In genomic region chr6:36824262-36824661, GRCh38 we compare ENCODE assay signal across 25 cellular contexts. TPM values are rescaled to one million over a fixed set of nuclear protein-coding genes. Genes with fewer than 3 reads are reported as not detected.
DNase-seq lines count a peak whose midpoint lies in the region; ATAC-seq, FAIRE-seq and TF ChIP-seq lines count a peak whose summit lies in the region.
"Had no signal": no experiment of that assay in that cellular context is flagged by ENCODE, and none has a peak within 500 bp of the region (broad histone marks: within the 10 kb centered on the region; RNA-seq: fewer than 3 reads in every experiment).

No MANE protein-coding gene starts in this region.

- H3K9me3 ChIP-seq in IMR-90 (ENCODE audit: control insufficient read depth, insufficient read depth, low read length) (no peaks in the 10 kb centered on the region), endothelial cell of umbilical vein (replicated peaks; ENCODE audit: control insufficient read depth, insufficient read depth, low read length) (no peaks in the 10 kb centered on the region), liver (ENCODE audit: control insufficient read depth in 4 of 4, low read length in 3 of 4) (no peaks in the 10 kb centered on the region), gastrocnemius medialis (no peaks in the 10 kb centered on the region)
- H3K9me3 ChIP-seq: BE2C, Peyer's patch, SJCRH30 had no signal

- DNase-seq in IMR-90 (no peak), endothelial cell of umbilical vein (ENCODE audit: low read depth, low spot score) (peak; percentile 83), gastrocnemius medialis (no peak), NCI-H1436 (lab: John Stamatoyannopoulos, UW) (no peak), GM10266 (ENCODE audit: extremely low spot score) (no peak)
- DNase-seq: ACHN; activated CD4-positive, alpha-beta T cell treated with anti-CD3 and anti-CD28 coated beads, Interleukin-2, amount 50 U/mL, for 48 hours; activated naive CD4-positive, alpha-beta T cell treated with anti-CD3 and anti-CD28 coated beads, Interleukin-2, amount 10 ng/mL, durations not matched to agents 7 days and 5 days; amniotic stem cell; BE2C; DMS79 treated with DMSO at 0.1 percent for 48 hours; GF-D8; H7; islet precursor cell; NCI-H1048; NCI-H187 treated with DMSO at 0.1 percent for 48 hours; NCI-H69; Peyer's patch; stimulated activated naive CD8-positive, alpha-beta T cell treated with anti-CD3 and anti-CD28 coated beads, Interleukin-15, Interleukin-2, amounts not matched to agents 100 U/mL and 50 U/mL, for 24 hours; T-helper 1 cell had no signal

- no peak overlapping the region for H2BK20ac ChIP-seq in IMR-90 (ENCODE audit: low read depth, low read length)

- H3K4me2 ChIP-seq in IMR-90 (ENCODE audit: low read depth, low read length) (no peak overlapping the region), endothelial cell of umbilical vein (ENCODE audit: insufficient read depth, low read length) (peak overlapping the region; percentile 0)

- H2BK120ac ChIP-seq in IMR-90 (ENCODE audit: low read depth, low read length), result no peak overlapping the region

- H3K9ac ChIP-seq in IMR-90 (ENCODE audit: low read depth, low read length) (no peak overlapping the region), endothelial cell of umbilical vein (replicated peaks; ENCODE audit: extremely low read depth, insufficient read depth, low read length) (peak overlapping the region; percentile 70), liver (ENCODE audit: low read depth in 1 of 2, low read length in 2 of 2) (no peak overlapping the region)

- dilution Hi-C loops in IMR-90 (cut with HindIII; ENCODE audit: low sequenced_read_pairs, unreplicated experiment), result no loop called here
- dilution Hi-C loops in endothelial cell of umbilical vein (cut with MboI; ENCODE audit: extremely low pct_ligation_motif_present, low sequenced_read_pairs), result no loop called here

- TF ChIP-seq CTCF in IMR-90 (conservative IDR thresholded peaks at IDR 0.05; ENCODE audit: low read depth, low read length) (no peak), endothelial cell of umbilical vein (IDR thresholded peaks at IDR 0.05; ENCODE audit: extremely low read depth in 1 of 2, insufficient read depth in 1 of 2, low read depth in 1 of 2, low read length in 2 of 2) (no peak), liver (IDR thresholded peaks at IDR 0.05; ENCODE audit: low read depth, low read length, missing input control) (no peak), gastrocnemius medialis (IDR thresholded peaks at IDR 0.05 in 4 of 5, conservative IDR thresholded peaks at IDR 0.05 in 1 of 5) (no peak), GM10266 (IDR thresholded peaks at IDR 0.05; ENCODE audit: control insufficient read depth, insufficient read depth, low read depth, missing control alignments) (no peak)

- H2AFZ ChIP-seq in IMR-90 (replicated peaks; ENCODE audit: low read length, poor library complexity), result peak overlapping the region; percentile 35
- peak overlapping the region; percentile 55 for H2AFZ ChIP-seq in endothelial cell of umbilical vein (ENCODE audit: low read depth, low read length)

- H3K4me1 ChIP-seq in IMR-90 (ENCODE audit: control insufficient read depth, insufficient read depth, low read length), result peaks cover 9% of the 10 kb centered on the region
- H3K4me1 ChIP-seq in endothelial cell of umbilical vein (ENCODE audit: control insufficient read depth, extremely low read depth, insufficient read depth, low read length), result peaks cover 84% of the 10 kb centered on the region
- H3K4me1 ChIP-seq in liver (ENCODE audit: control insufficient read depth in 4 of 4, insufficient read depth in 4 of 4, low read length in 3 of 4), result peaks cover 0 to 3% (median 0%) of the 10 kb centered on the region in 4 donors
- H3K4me1 ChIP-seq in gastrocnemius medialis, result peaks cover 3 to 13% of the 10 kb centered on the region in 2 donors

- no peak for ATAC-seq in IMR-90 (ENCODE audit: low read depth)
- no peak for ATAC-seq in gastrocnemius medialis
- ATAC-seq in GM18858 (IDR thresholded peaks at IDR 0.05; ENCODE audit: unreplicated experiment), result no peak
- ATAC-seq: stimulated activated naive CD8-positive, alpha-beta T cell treated with anti-CD3 and anti-CD28 coated beads, Interleukin-15, Interleukin-2, amounts not matched to agents 100 U/mL and 50 U/mL, for 24 hours had no signal

- no peak for TF ChIP-seq RAD21 in IMR-90 (IDR thresholded peaks at IDR 0.05; ENCODE audit: low read length)
- TF ChIP-seq RAD21 in liver (IDR thresholded peaks at IDR 0.05), result no peak

- no peak for FAIRE-seq in endothelial cell of umbilical vein (lab: Jason Lieb, UNC)

- in situ Hi-C loops in IMR-90 (cut with MboI; ENCODE audit: low sequenced_read_pairs), result no loop called here
- in situ Hi-C loops in gastrocnemius medialis (cut with MboI; ENCODE audit: low sequenced_read_pairs in 4 of 4), result no loop called here

- CTCF ChIA-PET in IMR-90 (lab: Yijun Ruan, JAX), result no interaction called here
- CTCF ChIA-PET in endothelial cell of umbilical vein (lab: Charles Lee), result interaction anchor here (1.1 to 4.9 kb wide), 7 partner anchors 13 to 90 kb away, joined by 3 to 41 read pairs (median 5); no protein-coding TSS in a partner anchor

- no peak overlapping the region for H2AK5ac ChIP-seq in IMR-90 (ENCODE audit: low read depth, low read length)

- no peak overlapping the region for H4K5ac ChIP-seq in IMR-90 (ENCODE audit: low read depth, low read length)

- no peak overlapping the region for H4K8ac ChIP-seq in IMR-90 (ENCODE audit: low read depth in 2 of 2, low read length in 2 of 2)

- H3K56ac ChIP-seq in IMR-90 (ENCODE audit: extremely low read depth, insufficient read depth, low read length), result no peak overlapping the region

- H4K20me1 ChIP-seq in IMR-90 (ENCODE audit: insufficient read depth, low read length) (no peaks in the 10 kb centered on the region), endothelial cell of umbilical vein (replicated peaks; ENCODE audit: control insufficient read depth, extremely low read depth, insufficient read depth, low read length) (no peaks in the 10 kb centered on the region)

- POLR2A ChIA-PET in IMR-90 (lab: Charles Lee; ENCODE audit: unreplicated experiment), result no interaction called here
- POLR2A ChIA-PET in endothelial cell of umbilical vein (lab: Charles Lee), result no interaction called here

- H3K4me3 ChIP-seq in IMR-90 (ENCODE audit: insufficient read depth, low read depth, low read length) (no peak overlapping the region), endothelial cell of umbilical vein (replicated peaks in 1 of 3; ENCODE audit: insufficient read depth in 1 of 3, low read depth in 1 of 3, low read length in 3 of 3) (no peak overlapping the region), liver (ENCODE audit: low read depth in 1 of 3, low read length in 3 of 3) (no peak overlapping the region), gastrocnemius medialis (no peak overlapping the region)
- H3K4me3 ChIP-seq: coronary artery, Peyer's patch, SJCRH30 had no signal

- H3K23ac ChIP-seq in IMR-90 (ENCODE audit: low read depth, low read length), result no peak overlapping the region

- no peak for TF ChIP-seq POLR2A in IMR-90 (IDR thresholded peaks at IDR 0.05; ENCODE audit: low read depth, low read length)
- TF ChIP-seq POLR2A in endothelial cell of umbilical vein (IDR thresholded peaks at IDR 0.05; ENCODE audit: low read depth, low read length), result peak; percentile 25
- TF ChIP-seq POLR2A in gastrocnemius medialis (IDR thresholded peaks at IDR 0.05), result no peak

- H3K27ac ChIP-seq in IMR-90 (ENCODE audit: insufficient read depth, low read length) (no peak overlapping the region), endothelial cell of umbilical vein (ENCODE audit: insufficient read depth, low read depth, low read length) (peak overlapping the region; percentile 100), liver (ENCODE audit: low read depth in 1 of 2, low read length in 2 of 2) (no peak overlapping the region), gastrocnemius medialis (peak overlapping the region in 3 of 4 donors; percentile 69 to 79 (median 74))
- H3K27ac ChIP-seq: Peyer's patch, SJCRH30 had no signal

- no peak overlapping the region for H3K14ac ChIP-seq in IMR-90 (replicated peaks; ENCODE audit: low read depth, low read length)

- H3K79me1 ChIP-seq in IMR-90 (ENCODE audit: low read depth in 1 of 2, low read length in 2 of 2), result no peaks in the 10 kb centered on the region

- H3K9me1 ChIP-seq in IMR-90 (ENCODE audit: insufficient read depth, low read length) (peaks cover 5% of the 10 kb centered on the region; the same call in 1 of the 2 replicates), endothelial cell of umbilical vein (replicated peaks; ENCODE audit: control insufficient read depth, extremely low read depth, insufficient read depth, low read length) (no peaks in the 10 kb centered on the region)

- no peak overlapping the region for H4K91ac ChIP-seq in IMR-90 (ENCODE audit: insufficient read depth, low read depth, low read length)

- no peak overlapping the region for H3K18ac ChIP-seq in IMR-90 (ENCODE audit: low read depth, low read length)

- H3K4ac ChIP-seq in IMR-90 (ENCODE audit: low read depth, low read length), result no peak overlapping the region

- H2BK5ac ChIP-seq in IMR-90 (ENCODE audit: low read depth, low read length, poor library complexity, severe bottlenecking), result no peak overlapping the region

- H3K79me2 ChIP-seq in endothelial cell of umbilical vein (ENCODE audit: control insufficient read depth, insufficient read depth, low read length), result peaks cover 3% of the 10 kb centered on the region

- no peak overlapping the region for H2AK9ac ChIP-seq in IMR-90 (replicated peaks; ENCODE audit: low read depth, low read length, poor library complexity)

- WGBS in IMR-90 (ENCODE audit: extremely low coverage in 2 of 2, insufficient read length in 1 of 2), 2 experiments, result 100% methylated on average over 2 of the region's 7 CpGs; no CpG with 5 or more reads in 1 of the 2 experiments
- WGBS in liver, result 85% methylated on average over 7 of the region's 7 CpGs

- BruUV-seq in IMR-90 (replicated peaks; lab: Mats Ljungman, UMichigan) (no TSS peak), endothelial cell of umbilical vein (replicated peaks; lab: Mats Ljungman, UMichigan) (no TSS peak)

- peaks cover 3% of the 10 kb centered on the region; the same call in 1 of the 2 replicates for H3K27me3 ChIP-seq in IMR-90 (ENCODE audit: control insufficient read depth, insufficient read depth, low read length)
- no peaks in the 10 kb centered on the region for H3K27me3 ChIP-seq in endothelial cell of umbilical vein (ENCODE audit: control insufficient read depth in 2 of 2, insufficient read depth in 2 of 2, low read length in 2 of 2)
- H3K27me3 ChIP-seq in liver (ENCODE audit: control insufficient read depth in 4 of 4, insufficient read depth in 4 of 4, low read length in 3 of 4), result no peaks in the 10 kb centered on the region
- no peaks in the 10 kb centered on the region for H3K27me3 ChIP-seq in gastrocnemius medialis
- H3K27me3 ChIP-seq: BE2C, Peyer's patch had no signal

- intact Hi-C loops in IMR-90 (cut with micrococcal nuclease), result no loop called here
- intact Hi-C loops in endothelial cell of umbilical vein (cut with micrococcal nuclease), result no loop called here
- intact Hi-C loops in gastrocnemius medialis (cut with DNase I; ENCODE audit: low total_unique reads), result no loop called here

- H3K36me3 ChIP-seq in IMR-90 (ENCODE audit: control insufficient read depth, insufficient read depth, low read length), result no peaks in the 10 kb centered on the region
- H3K36me3 ChIP-seq in endothelial cell of umbilical vein (ENCODE audit: control insufficient read depth in 2 of 2, extremely low read depth in 1 of 2, insufficient read depth in 2 of 2, low read length in 2 of 2), result peaks cover 6 to 13% of the 10 kb centered on the region in 2 experiments
- H3K36me3 ChIP-seq in liver (ENCODE audit: control insufficient read depth in 4 of 4, insufficient read depth in 3 of 4, low read depth in 1 of 4, low read length in 3 of 4), result no peaks in the 10 kb centered on the region
- H3K36me3 ChIP-seq in gastrocnemius medialis, result no peaks in the 10 kb centered on the region
- H3K36me3 ChIP-seq: BE2C, Peyer's patch, SJCRH30 had no signal

- no peak overlapping the region for H2BK15ac ChIP-seq in IMR-90 (ENCODE audit: low read depth, low read length)

RNA-seq across cellular contexts. Expression of gene CPNE5, which starts 15.0 kb away (rescaled TPM):
- not detected in 2 replicates for total RNA-seq in IMR-90 (2012; rRNA removed)
- polyA plus RNA-seq in IMR-90 (2012; rRNA removed), result 0.07 and 0.10 TPM in 2 replicates
- 0.03 and 0.05 TPM in 2 replicates for polyA plus RNA-seq in IMR-90 (2012; cell fraction: cytosol; rRNA removed)
- polyA plus RNA-seq in IMR-90 (2012; cell fraction: nucleus; rRNA removed; ENCODE audit: low replicate concordance), result 0.10 and 0.36 TPM in 2 replicates
- total RNA-seq in endothelial cell of umbilical vein, result 18.8 and 32.1 TPM in 2 replicates
- polyA plus RNA-seq in endothelial cell of umbilical vein, result 49.4 and 55.8 TPM in 2 replicates
- 20.9 and 29.8 TPM in 2 replicates for polyA plus RNA-seq in endothelial cell of umbilical vein (2011; cell fraction: cytosol; rRNA removed)
- polyA plus RNA-seq in endothelial cell of umbilical vein (2011; cell fraction: nucleus; rRNA removed), result 81.7 and 123 TPM in 2 replicates
- 20.1 and 32.6 TPM in 2 replicates for polyA plus RNA-seq in endothelial cell of umbilical vein (2012)
- 54.3 and 55.2 TPM in 2 replicates for polyA minus RNA-seq in endothelial cell of umbilical vein
- not detected for polyA minus RNA-seq in endothelial cell of umbilical vein (2011; cell fraction: cytosol; rRNA and poly(A)+ RNA removed)
- 41.6 and 53.7 TPM in 2 replicates for polyA minus RNA-seq in endothelial cell of umbilical vein (2011; cell fraction: nucleus; rRNA and poly(A)+ RNA removed)
- total RNA-seq in liver, result under 1 TPM; 0.42 to 0.47 TPM
- polyA plus RNA-seq in liver, result 1 to 10 TPM in 1 of 2 donors, under 1 TPM in 1; 0.24 to 1.1 TPM
- total RNA-seq in gastrocnemius medialis, result under 1 TPM in 1 of 4 donors, not detected in 3; 0.11 TPM
- total RNA-seq: fibroblast of lung had no signal

RNA-seq across cellular contexts. Expression of gene PPIL1, which starts 50.3 kb away (rescaled TPM):
- 50.5 and 58.4 TPM in 2 replicates for total RNA-seq in IMR-90 (2012; rRNA removed)
- 25.9 and 28.4 TPM in 2 replicates for polyA plus RNA-seq in IMR-90 (2012; rRNA removed)
- polyA plus RNA-seq in IMR-90 (2012; cell fraction: cytosol; rRNA removed), result 14.4 and 17.5 TPM in 2 replicates
- polyA plus RNA-seq in IMR-90 (2012; cell fraction: nucleus; rRNA removed; ENCODE audit: low replicate concordance), result 2.7 and 7.9 TPM in 2 replicates
- total RNA-seq in endothelial cell of umbilical vein, result 33.8 and 35.6 TPM in 2 replicates
- polyA plus RNA-seq in endothelial cell of umbilical vein, result 28.6 and 30.8 TPM in 2 replicates
- polyA plus RNA-seq in endothelial cell of umbilical vein (2011; cell fraction: cytosol; rRNA removed), result 30.4 and 31.2 TPM in 2 replicates
- polyA plus RNA-seq in endothelial cell of umbilical vein (2011; cell fraction: nucleus; rRNA removed), result 10.4 and 10.9 TPM in 2 replicates
- 29.3 and 45.8 TPM in 2 replicates for polyA plus RNA-seq in endothelial cell of umbilical vein (2012)
- polyA minus RNA-seq in endothelial cell of umbilical vein, result 38.5 and 46.8 TPM in 2 replicates
- 28.0 TPM for polyA minus RNA-seq in endothelial cell of umbilical vein (2011; cell fraction: cytosol; rRNA and poly(A)+ RNA removed)
- polyA minus RNA-seq in endothelial cell of umbilical vein (2011; cell fraction: nucleus; rRNA and poly(A)+ RNA removed), result 7.9 and 10.5 TPM in 2 replicates
- total RNA-seq in liver, result 10 to 100 TPM; 19.8 to 20.8 TPM
- 10 to 100 TPM; 15.8 to 23.9 TPM for polyA plus RNA-seq in liver
- total RNA-seq in gastrocnemius medialis, result 10 to 100 TPM in 3 of 4 donors, 1 to 10 TPM in 1; 5.4 to 18.7 (median 16.8) TPM

Comparison
In these comparisons a context has a peak if more than half of its experiments do, and no peak if none do; other contexts are left out.
1. H3K27ac ChIP-seq: peak in endothelial cell of umbilical vein (single experiment) and gastrocnemius medialis (3 of 4); none in IMR-90 (single experiment) and liver (0 of 2).
2. RNA of gene CPNE5, which starts 15.0 kb away (total RNA-seq): 18.8 to 32.1 TPM in endothelial cell of umbilical vein; 0.42 to 0.47 TPM in liver, 0.11 TPM in gastrocnemius medialis and not detected in IMR-90; every median in the first group is over 10 times any median in the second.